Comparison of ENCODE assay signal across 9 cellular contexts in the genomic region with DNA sequence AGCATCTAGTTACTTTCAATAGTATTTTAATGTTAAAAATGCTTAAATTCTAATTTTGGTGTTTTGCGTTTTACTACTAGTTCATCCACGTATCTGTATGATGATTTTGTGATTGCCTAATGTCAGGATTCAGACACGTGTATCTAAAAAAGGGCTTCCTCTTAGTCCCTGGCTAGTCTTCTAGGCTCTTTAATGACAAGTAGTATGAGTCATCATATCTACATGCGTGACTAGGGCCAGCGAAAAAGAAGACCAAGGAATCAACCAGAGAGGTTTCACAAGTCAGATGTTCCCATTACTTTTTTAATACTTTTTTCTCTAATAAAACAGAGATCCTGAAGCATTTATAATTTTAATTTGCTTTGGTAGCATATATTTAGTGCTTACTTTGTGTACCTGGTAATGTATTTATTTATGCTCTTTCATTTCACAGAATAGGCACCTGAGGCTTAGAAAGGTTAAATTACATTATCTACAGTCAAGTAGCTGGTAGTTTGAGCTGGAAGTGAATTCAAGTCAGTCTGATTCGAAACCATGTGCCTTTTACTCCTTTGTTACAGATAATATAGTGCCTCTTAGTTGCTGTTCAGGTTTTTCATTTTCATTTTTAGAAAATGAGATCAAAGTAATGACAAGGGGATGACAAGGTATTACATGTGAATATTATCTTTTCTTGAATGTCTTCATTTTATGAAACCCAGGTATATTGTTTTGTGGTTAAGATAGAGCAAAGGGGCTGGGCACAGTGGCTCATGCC.
DNase-seq lines count a peak whose midpoint lies in the region; ATAC-seq, FAIRE-seq and TF ChIP-seq lines count a peak whose summit lies in the region.
"Had no signal": no experiment of that assay in that cellular context is flagged by ENCODE, and none has a peak within 500 bp of the region (broad histone marks: within the 10 kb centered on the region; RNA-seq: fewer than 3 reads in every experiment).

No MANE protein-coding gene starts in this region.

- H3K9me3 ChIP-seq in HepG2 (ENCODE audit: low read length), result no peaks in the 10 kb centered on the region

- H3K27ac Mint-ChIP-seq in activated CD8-positive, alpha-beta memory T cell treated with anti-CD3 and anti-CD28 coated beads, Interleukin-2, amount 10 ng/mL, durations not matched to agents 7 days and 5 days, result no peak overlapping the region

- TF ChIP-seq CTCF in bronchial epithelial cell (IDR thresholded peaks at IDR 0.05; ENCODE audit: insufficient read depth, low read length, severe bottlenecking) (no peak), HepG2 (CRISPR knock-in tag; IDR thresholded peaks at IDR 0.05) (no peak)

- H3K36me3 ChIP-seq in bronchial epithelial cell (ENCODE audit: control insufficient read depth, insufficient read depth, low read length) (no peaks in the 10 kb centered on the region), HepG2 (replicated peaks in 1 of 2; ENCODE audit: control insufficient read depth in 1 of 2, insufficient read depth in 2 of 2, low read length in 2 of 2) (no peaks in the 10 kb centered on the region)

- ATAC-seq in GM21526 (IDR thresholded peaks at IDR 0.05; ENCODE audit: low FRiP score, unreplicated experiment), result peak; percentile 92
- ATAC-seq in HepG2, result no peak
- ATAC-seq in activated CD4-positive, CD25-positive, alpha-beta regulatory T cell treated with anti-CD3 and anti-CD28 coated beads, Interleukin-2, amount 50 U/mL, for 24 hours, result no peak
- ATAC-seq in activated CD8-positive, alpha-beta memory T cell treated with anti-CD3 and anti-CD28 coated beads, Interleukin-2, amount 10 ng/mL, durations not matched to agents 7 days and 5 days, result no peak

- TF ChIP-seq RAD21 in HepG2 (CRISPR knock-in tag; IDR thresholded peaks at IDR 0.05), result no peak

- FAIRE-seq in bronchial epithelial cell (lab: Jason Lieb, UNC), result no peak
- no peak for FAIRE-seq in HepG2 (lab: Jason Lieb, UNC)

- no peaks in the 10 kb centered on the region for H3K27me3 Mint-ChIP-seq in activated CD8-positive, alpha-beta memory T cell treated with anti-CD3 and anti-CD28 coated beads, Interleukin-2, amount 10 ng/mL, durations not matched to agents 7 days and 5 days

- no peaks in the 10 kb centered on the region for H3K79me2 ChIP-seq in HepG2 (ENCODE audit: insufficient read depth, low read length)

- no peaks in the 10 kb centered on the region for H3K27me3 ChIP-seq in bronchial epithelial cell (ENCODE audit: control insufficient read depth, insufficient read depth, low read length)
- no peaks in the 10 kb centered on the region for H3K27me3 ChIP-seq in HepG2 (ENCODE audit: control insufficient read depth in 1 of 2, insufficient read depth in 2 of 2, low read length in 2 of 2)

- no peaks in the 10 kb centered on the region for H3K4me1 Mint-ChIP-seq in activated CD8-positive, alpha-beta memory T cell treated with anti-CD3 and anti-CD28 coated beads, Interleukin-2, amount 10 ng/mL, durations not matched to agents 7 days and 5 days

- H3K4me2 ChIP-seq in HepG2 (ENCODE audit: low read depth, low read length), result no peak overlapping the region

- POLR2A ChIA-PET in HepG2 (lab: Yijun Ruan, JAX), result no interaction called here

- H4K20me1 ChIP-seq in HepG2 (ENCODE audit: insufficient read depth, low read length), result no peaks in the 10 kb centered on the region

- no peaks in the 10 kb centered on the region for H3K9me3 Mint-ChIP-seq in activated CD8-positive, alpha-beta memory T cell treated with anti-CD3 and anti-CD28 coated beads, Interleukin-2, amount 10 ng/mL, durations not matched to agents 7 days and 5 days (ENCODE audit: low read depth)

- H3K27ac ChIP-seq in HepG2 (ENCODE audit: extremely low read length, insufficient read depth, low read length), result no peak overlapping the region

- no peak overlapping the region for H3K9ac ChIP-seq in HepG2 (ENCODE audit: insufficient read depth, low read depth, low read length)

- H3K4me3 ChIP-seq in bronchial epithelial cell (ENCODE audit: low read depth, low read length) (no peak overlapping the region), HepG2 (replicated peaks in 1 of 3; ENCODE audit: insufficient read depth in 1 of 3, low read depth in 2 of 3, low read length in 3 of 3) (no peak overlapping the region)

- no peaks in the 10 kb centered on the region for H3K36me3 Mint-ChIP-seq in activated CD8-positive, alpha-beta memory T cell treated with anti-CD3 and anti-CD28 coated beads, Interleukin-2, amount 10 ng/mL, durations not matched to agents 7 days and 5 days

- no peak for TF ChIP-seq POLR2A in HepG2 (IDR thresholded peaks at IDR 0.05; ENCODE audit: insufficient read depth in 1 of 2, low read depth in 2 of 2, low read length in 2 of 2)

- CTCF ChIA-PET in HepG2 (lab: Yijun Ruan, JAX; ENCODE audit: low intra/inter-chr PET ratio, low total read pairs), result no interaction called here
- CTCF ChIA-PET in activated CD8-positive, alpha-beta memory T cell treated with anti-CD3 and anti-CD28 coated beads, Interleukin-2, amount 10 ng/mL, durations not matched to agents 7 days and 5 days (lab: Charles Lee), result no interaction called here

- in situ Hi-C loops in HepG2 (cut with HindIII; ENCODE audit: extremely low pct_ligation_motif_present, low pct_unique_long_range_greater_than_20kb), result no loop called here

- H2AFZ ChIP-seq in HepG2 (ENCODE audit: low read length), result no peak overlapping the region

- BruUV-seq in HepG2 (replicated peaks; lab: Mats Ljungman, UMichigan), result no TSS peak

- H3K4me1 ChIP-seq in HepG2 (ENCODE audit: insufficient read depth, low read length), result no peaks in the 10 kb centered on the region

- peak; percentile 2 for DNase-seq in EL
- DNase-seq in HT-29 (ENCODE audit: low spot score), result peak; percentile 57
- DNase-seq in bronchial epithelial cell (ENCODE audit: low read depth), result peak; percentile 53
- no peak for DNase-seq in HepG2 (ENCODE audit: low spot score)
- DNase-seq in activated CD8-positive, alpha-beta memory T cell treated with anti-CD3 and anti-CD28 coated beads, Interleukin-2, amount 10 ng/mL, durations not matched to agents 7 days and 5 days, result no peak
- DNase-seq in NCI-H2196 (lab: John Stamatoyannopoulos, UW; ENCODE audit: unreplicated experiment), result no peak
- DNase-seq: mammary epithelial cell had no signal

- H3K4me3 Mint-ChIP-seq in activated CD8-positive, alpha-beta memory T cell treated with anti-CD3 and anti-CD28 coated beads, Interleukin-2, amount 10 ng/mL, durations not matched to agents 7 days and 5 days, result no peak overlapping the region

- no peak for TF ChIP-seq EP300 in HepG2 (IDR thresholded peaks at IDR 0.05; ENCODE audit: low read depth in 2 of 2, low read length in 2 of 2)
- TF ChIP-seq EP300 in HepG2 (CRISPR knock-in tag; IDR thresholded peaks at IDR 0.05; ENCODE audit: borderline replicate concordance), result no peak

- intact Hi-C loops in HepG2 (cut with micrococcal nuclease; ENCODE audit: unreplicated experiment), result no loop called here

- 13% methylated on average over 6 of the region's 6 CpGs for WGBS in HepG2 (ENCODE audit: low lambda C conversion rate)

TF ChIP-seq in HepG2, 621 proteins besides CTCF, POLR2A, EP300 and RAD21 (continues in another document):
- TF ChIP-seq ZBTB2 (CRISPR knock-in tag; IDR thresholded peaks at IDR 0.05; ENCODE audit: low read depth) (no peak), POLR2AphosphoS5 (IDR thresholded peaks at IDR 0.05; ENCODE audit: low read depth, low read length) (no peak), SATB2 (CRISPR knock-in tag; IDR thresholded peaks at IDR 0.05) (no peak), ZNF34 (CRISPR knock-in tag; IDR thresholded peaks at IDR 0.05; ENCODE audit: borderline replicate concordance) (no peak), PHF21A (CRISPR knock-in tag; IDR thresholded peaks at IDR 0.05) (no peak), KLF6 (CRISPR knock-in tag; IDR thresholded peaks at IDR 0.05) (no peak), MIER3 (CRISPR knock-in tag; IDR thresholded peaks at IDR 0.05; ENCODE audit: borderline replicate concordance) (no peak), ZNF235 (CRISPR knock-in tag; IDR thresholded peaks at IDR 0.05; ENCODE audit: borderline replicate concordance) (no peak), NFATC3 (CRISPR knock-in tag; IDR thresholded peaks at IDR 0.05) (no peak)
- TF ChIP-seq, protein P1, sequence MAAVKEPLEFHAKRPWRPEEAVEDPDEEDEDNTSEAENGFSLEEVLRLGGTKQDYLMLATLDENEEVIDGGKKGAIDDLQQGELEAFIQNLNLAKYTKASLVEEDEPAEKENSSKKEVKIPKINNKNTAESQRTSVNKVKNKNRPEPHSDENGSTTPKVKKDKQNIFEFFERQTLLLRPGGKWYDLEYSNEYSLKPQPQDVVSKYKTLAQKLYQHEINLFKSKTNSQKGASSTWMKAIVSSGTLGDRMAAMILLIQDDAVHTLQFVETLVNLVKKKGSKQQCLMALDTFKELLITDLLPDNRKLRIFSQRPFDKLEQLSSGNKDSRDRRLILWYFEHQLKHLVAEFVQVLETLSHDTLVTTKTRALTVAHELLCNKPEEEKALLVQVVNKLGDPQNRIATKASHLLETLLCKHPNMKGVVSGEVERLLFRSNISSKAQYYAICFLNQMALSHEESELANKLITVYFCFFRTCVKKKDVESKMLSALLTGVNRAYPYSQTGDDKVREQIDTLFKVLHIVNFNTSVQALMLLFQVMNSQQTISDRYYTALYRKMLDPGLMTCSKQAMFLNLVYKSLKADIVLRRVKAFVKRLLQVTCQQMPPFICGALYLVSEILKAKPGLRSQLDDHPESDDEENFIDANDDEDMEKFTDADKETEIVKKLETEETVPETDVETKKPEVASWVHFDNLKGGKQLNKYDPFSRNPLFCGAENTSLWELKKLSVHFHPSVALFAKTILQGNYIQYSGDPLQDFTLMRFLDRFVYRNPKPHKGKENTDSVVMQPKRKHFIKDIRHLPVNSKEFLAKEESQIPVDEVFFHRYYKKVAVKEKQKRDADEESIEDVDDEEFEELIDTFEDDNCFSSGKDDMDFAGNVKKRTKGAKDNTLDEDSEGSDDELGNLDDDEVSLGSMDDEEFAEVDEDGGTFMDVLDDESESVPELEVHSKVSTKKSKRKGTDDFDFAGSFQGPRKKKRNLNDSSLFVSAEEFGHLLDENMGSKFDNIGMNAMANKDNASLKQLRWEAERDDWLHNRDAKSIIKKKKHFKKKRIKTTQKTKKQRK (IDR thresholded peaks at IDR 0.05; ENCODE audit: low read length), result no peak

Comparison
In these comparisons a context has a peak if more than half of its experiments do, and no peak if none do; other contexts are left out.
1. DNase-seq: peak in EL (single experiment), HT-29 (single experiment) and bronchial epithelial cell (single experiment); none in HepG2 (single experiment), activated CD8-positive, alpha-beta memory T cell treated with anti-CD3 and anti-CD28 coated beads, Interleukin-2, amount 10 ng/mL, durations not matched to agents 7 days and 5 days (single experiment) and NCI-H2196 (single experiment).